ENCODE assay signal across 16 cellular contexts in genomic region chr7:109111086-109111485, GRCh38.
A peak's percentile ranks its signal among the peaks of the same experiment; 100 is the strongest.
DNase-seq lines count a peak whose midpoint lies in the region; ATAC-seq and TF ChIP-seq lines count a peak whose summit lies in the region.
"Had no signal": no experiment of that assay in that cellular context is flagged by ENCODE, and none has a peak within 500 bp of the region (broad histone marks: within the 10 kb centered on the region; RNA-seq: fewer than 3 reads in every experiment).

No MANE protein-coding gene starts in this region.

- H3K4me1 Mint-ChIP-seq in glutamatergic neuron (ENCODE audit: low read depth, unreplicated experiment) = no peaks in the 10 kb centered on the region
- H3K4me1 Mint-ChIP-seq: CD4-positive, alpha-beta memory T cell had no signal

- H3K4me1 ChIP-seq in liver (ENCODE audit: control insufficient read depth in 4 of 4, insufficient read depth in 4 of 4, low read length in 3 of 4) (peaks cover 0 to 5% (median 2%) of the 10 kb centered on the region in 4 donors), trophoblast cell (ENCODE audit: control insufficient read depth in 1 of 2, insufficient read depth in 2 of 2, low read length in 2 of 2) (no peaks in the 10 kb centered on the region), OCI-LY7 (ENCODE audit: insufficient read depth, low read length, poor library complexity, severe bottlenecking) (no peaks in the 10 kb centered on the region)
- H3K4me1 ChIP-seq: HAP-1 had no signal

- DNase-seq in glutamatergic neuron = no peak
- DNase-seq in trophoblast cell = peak; percentile 16 to 38
- DNase-seq in hypothalamus (lab: John Stamatoyannopoulos, UW) = no peak
- DNase-seq in OCI-LY7 (ENCODE audit: low spot score) = no peak
- DNase-seq: C1 segment of cervical spinal cord; Calu3; CD4-positive, alpha-beta memory T cell; COR-L47; DMS53; DMS79 treated with DMSO at 0.1 percent for 48 hours; GF-D8; GOT3; HFFc6 had no signal

- 51% methylated on average over 3 of the region's 3 CpGs for WGBS in liver
- no CpG with 5 or more reads among the region's 3 CpGs for WGBS in trophoblast cell (ENCODE audit: extremely low coverage, insufficient coverage, insufficient read length)

- no peaks in the 10 kb centered on the region for H3K36me3 ChIP-seq in liver (ENCODE audit: control insufficient read depth in 4 of 4, insufficient read depth in 3 of 4, low read depth in 1 of 4, low read length in 3 of 4)
- no peaks in the 10 kb centered on the region for H3K36me3 ChIP-seq in trophoblast cell (ENCODE audit: control insufficient read depth in 1 of 2, insufficient read depth in 2 of 2, low read length in 2 of 2)
- H3K36me3 ChIP-seq in OCI-LY7 (ENCODE audit: insufficient read depth, low read length) = no peaks in the 10 kb centered on the region
- H3K36me3 ChIP-seq: HAP-1 had no signal

- peak overlapping the region; percentile 7 for H3K27ac Mint-ChIP-seq in glutamatergic neuron (ENCODE audit: unreplicated experiment)
- H3K27ac Mint-ChIP-seq: CD4-positive, alpha-beta memory T cell; HFFc6 had no signal

- H3K9ac ChIP-seq in liver (ENCODE audit: low read depth in 1 of 2, low read length in 2 of 2) (no peak overlapping the region), trophoblast cell (ENCODE audit: low read length) (no peak overlapping the region)

- H3K79me2 ChIP-seq in trophoblast cell (ENCODE audit: control insufficient read depth, insufficient read depth, low read length, poor library complexity) (no peaks in the 10 kb centered on the region), OCI-LY7 (ENCODE audit: insufficient read depth, low read depth, low read length) (no peaks in the 10 kb centered on the region)

- H4K12ac ChIP-seq in trophoblast cell (ENCODE audit: low read depth, low read length) = no peak overlapping the region

- no peak overlapping the region for H2BK120ac ChIP-seq in trophoblast cell (ENCODE audit: insufficient read depth, low read length, poor library complexity)

- H3K9me3 Mint-ChIP-seq in glutamatergic neuron (ENCODE audit: unreplicated experiment) = no peaks in the 10 kb centered on the region

- no peak overlapping the region for H3K14ac ChIP-seq in trophoblast cell (ENCODE audit: low read length)

- TF ChIP-seq RAD21 in liver (IDR thresholded peaks at IDR 0.05) = no peak

- H3K27ac ChIP-seq in liver (ENCODE audit: low read depth in 1 of 2, low read length in 2 of 2) (no peak overlapping the region), trophoblast cell (ENCODE audit: low read depth, low read length) (no peak overlapping the region), OCI-LY7 (ENCODE audit: low read depth, low read length, poor library complexity, severe bottlenecking) (no peak overlapping the region)

- H4K91ac ChIP-seq in trophoblast cell (ENCODE audit: low read depth, low read length) = no peak overlapping the region

- H3K4me3 ChIP-seq in liver (ENCODE audit: low read depth in 1 of 3, low read length in 3 of 3) (no peak overlapping the region), trophoblast cell (ENCODE audit: low read depth, low read length) (no peak overlapping the region), OCI-LY7 (ENCODE audit: low read depth, low read length, poor library complexity, severe bottlenecking) (no peak overlapping the region)
- H3K4me3 ChIP-seq: HAP-1 had no signal

- TF ChIP-seq CTCF in glutamatergic neuron (IDR thresholded peaks at IDR 0.05; ENCODE audit: partially characterized antibody, unreplicated experiment) (no peak), liver (IDR thresholded peaks at IDR 0.05; ENCODE audit: low read depth, low read length, missing input control) (no peak), OCI-LY7 (conservative IDR thresholded peaks at IDR 0.05; ENCODE audit: low read length) (no peak)

- POLR2A ChIA-PET in OCI-LY7 (lab: Charles Lee) = no interaction called here

- H2BK12ac ChIP-seq in trophoblast cell (ENCODE audit: low read length) = no peak overlapping the region

- no peaks in the 10 kb centered on the region for H3K9me2 ChIP-seq in OCI-LY7 (ENCODE audit: insufficient read depth, low read length)

- H3K18ac ChIP-seq in trophoblast cell (ENCODE audit: low read length) = no peak overlapping the region

- H3K36me3 Mint-ChIP-seq in glutamatergic neuron (ENCODE audit: unreplicated experiment) = no peaks in the 10 kb centered on the region
- H3K36me3 Mint-ChIP-seq: CD4-positive, alpha-beta memory T cell had no signal

- no peaks in the 10 kb centered on the region for H3K9me3 ChIP-seq in liver (ENCODE audit: control insufficient read depth in 4 of 4, low read length in 3 of 4)
- no peaks in the 10 kb centered on the region for H3K9me3 ChIP-seq in trophoblast cell (ENCODE audit: insufficient read depth, low read depth, low read length)
- H3K9me3 ChIP-seq in OCI-LY7 (ENCODE audit: low read length) = no peaks in the 10 kb centered on the region
- H3K9me3 ChIP-seq: HAP-1 had no signal

- CTCF ChIA-PET in OCI-LY7 (lab: Charles Lee; ENCODE audit: unreplicated experiment) = no interaction called here

- ATAC-seq in HG02981 (IDR thresholded peaks at IDR 0.05; ENCODE audit: unreplicated experiment) = no peak

- H3K27me3 Mint-ChIP-seq in glutamatergic neuron (ENCODE audit: unreplicated experiment) = no peaks in the 10 kb centered on the region
- H3K27me3 Mint-ChIP-seq: CD4-positive, alpha-beta memory T cell had no signal

- H3K79me1 ChIP-seq in trophoblast cell (ENCODE audit: low read length) = no peaks in the 10 kb centered on the region

- H3K23ac ChIP-seq in trophoblast cell (ENCODE audit: low read length) = no peak overlapping the region

- intact Hi-C loops in OCI-LY7 (cut with micrococcal nuclease; ENCODE audit: unreplicated experiment) = no loop called here

- H3K4ac ChIP-seq in trophoblast cell (ENCODE audit: low read depth, low read length) = no peak overlapping the region

- H3K27me3 ChIP-seq in liver (ENCODE audit: control insufficient read depth in 4 of 4, insufficient read depth in 4 of 4, low read length in 3 of 4) = no peaks in the 10 kb centered on the region
- H3K27me3 ChIP-seq in trophoblast cell (ENCODE audit: insufficient read depth, low read length) = no peaks in the 10 kb centered on the region

- no peak overlapping the region for H3K4me3 Mint-ChIP-seq in glutamatergic neuron (ENCODE audit: unreplicated experiment)
- H3K4me3 Mint-ChIP-seq: CD4-positive, alpha-beta memory T cell; HFFc6 had no signal

- no peak overlapping the region for H2BK5ac ChIP-seq in trophoblast cell (ENCODE audit: low read depth, low read length, poor library complexity)

- no TSS peak for BruUV-seq in OCI-LY7 (replicated peaks; lab: Mats Ljungman, UMichigan)

- H3K4me2 ChIP-seq in trophoblast cell (ENCODE audit: low read length) (no peak overlapping the region), OCI-LY7 (ENCODE audit: low read length) (no peak overlapping the region)

- H2AFZ ChIP-seq in trophoblast cell (ENCODE audit: insufficient read depth, low read length, poor library complexity) (no peak overlapping the region), OCI-LY7 (ENCODE audit: low read length) (no peak overlapping the region)

- H2AK5ac ChIP-seq in trophoblast cell (ENCODE audit: low read length) = no peak overlapping the region

- no peak overlapping the region for H4K8ac ChIP-seq in trophoblast cell (ENCODE audit: low read depth, low read length)

- no peaks in the 10 kb centered on the region for H4K20me1 ChIP-seq in OCI-LY7 (ENCODE audit: insufficient read depth, low read length)

TF ChIP-seq in liver, 16 proteins besides CTCF, POLR2A, EP300 and RAD21 (continues in another document):
- TF ChIP-seq HNF4A (conservative IDR thresholded peaks at IDR 0.05) (peak in 1 of 2 donors; percentile 78), ATF3 (IDR thresholded peaks at IDR 0.05) (no peak), FOXA2 (IDR thresholded peaks at IDR 0.05) (no peak), SP1 (IDR thresholded peaks at IDR 0.05) (no peak), ZBTB33 (IDR thresholded peaks at IDR 0.05) (peak; percentile 32), REST (IDR thresholded peaks at IDR 0.05) (peak; percentile 12)

Comparison
In these comparisons a context has a peak if more than half of its experiments do, and no peak if none do; other contexts are left out.
1. DNase-seq: peak in trophoblast cell (2 of 2); none in glutamatergic neuron (single experiment), hypothalamus (0 of 51) and OCI-LY7 (single experiment).